1 cellular context compared by ENCODE assay signal in the genomic region with DNA sequence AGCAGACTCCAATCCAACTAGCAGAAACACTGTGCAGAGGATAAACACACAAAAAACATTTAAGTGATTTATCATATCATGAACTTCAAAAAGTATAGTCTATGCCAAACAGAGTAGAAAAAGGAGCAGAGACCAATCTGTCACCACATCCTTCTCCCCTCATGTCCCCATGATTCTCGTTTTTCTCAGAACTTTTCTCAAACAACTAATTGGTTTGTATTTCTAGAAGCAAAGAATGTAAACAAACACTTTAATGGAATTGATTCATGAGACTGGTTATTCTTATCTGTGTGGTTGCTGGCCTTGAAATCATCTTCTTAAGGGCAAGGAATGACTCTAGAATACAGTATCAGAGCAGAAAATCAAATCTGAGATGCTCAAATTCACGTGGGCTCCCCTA.
TF ChIP-seq lines count a peak whose summit lies in the region.

No MANE protein-coding gene starts in this region.

TF ChIP-seq in WTC11, 78 proteins besides CTCF, POLR2A, EP300 and RAD21:
- TF ChIP-seq, protein P1, sequence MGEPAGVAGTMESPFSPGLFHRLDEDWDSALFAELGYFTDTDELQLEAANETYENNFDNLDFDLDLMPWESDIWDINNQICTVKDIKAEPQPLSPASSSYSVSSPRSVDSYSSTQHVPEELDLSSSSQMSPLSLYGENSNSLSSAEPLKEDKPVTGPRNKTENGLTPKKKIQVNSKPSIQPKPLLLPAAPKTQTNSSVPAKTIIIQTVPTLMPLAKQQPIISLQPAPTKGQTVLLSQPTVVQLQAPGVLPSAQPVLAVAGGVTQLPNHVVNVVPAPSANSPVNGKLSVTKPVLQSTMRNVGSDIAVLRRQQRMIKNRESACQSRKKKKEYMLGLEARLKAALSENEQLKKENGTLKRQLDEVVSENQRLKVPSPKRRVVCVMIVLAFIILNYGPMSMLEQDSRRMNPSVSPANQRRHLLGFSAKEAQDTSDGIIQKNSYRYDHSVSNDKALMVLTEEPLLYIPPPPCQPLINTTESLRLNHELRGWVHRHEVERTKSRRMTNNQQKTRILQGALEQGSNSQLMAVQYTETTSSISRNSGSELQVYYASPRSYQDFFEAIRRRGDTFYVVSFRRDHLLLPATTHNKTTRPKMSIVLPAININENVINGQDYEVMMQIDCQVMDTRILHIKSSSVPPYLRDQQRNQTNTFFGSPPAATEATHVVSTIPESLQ (CRISPR knock-in tag; IDR thresholded peaks at IDR 0.05), result no peak
- TF ChIP-seq, protein P2, sequence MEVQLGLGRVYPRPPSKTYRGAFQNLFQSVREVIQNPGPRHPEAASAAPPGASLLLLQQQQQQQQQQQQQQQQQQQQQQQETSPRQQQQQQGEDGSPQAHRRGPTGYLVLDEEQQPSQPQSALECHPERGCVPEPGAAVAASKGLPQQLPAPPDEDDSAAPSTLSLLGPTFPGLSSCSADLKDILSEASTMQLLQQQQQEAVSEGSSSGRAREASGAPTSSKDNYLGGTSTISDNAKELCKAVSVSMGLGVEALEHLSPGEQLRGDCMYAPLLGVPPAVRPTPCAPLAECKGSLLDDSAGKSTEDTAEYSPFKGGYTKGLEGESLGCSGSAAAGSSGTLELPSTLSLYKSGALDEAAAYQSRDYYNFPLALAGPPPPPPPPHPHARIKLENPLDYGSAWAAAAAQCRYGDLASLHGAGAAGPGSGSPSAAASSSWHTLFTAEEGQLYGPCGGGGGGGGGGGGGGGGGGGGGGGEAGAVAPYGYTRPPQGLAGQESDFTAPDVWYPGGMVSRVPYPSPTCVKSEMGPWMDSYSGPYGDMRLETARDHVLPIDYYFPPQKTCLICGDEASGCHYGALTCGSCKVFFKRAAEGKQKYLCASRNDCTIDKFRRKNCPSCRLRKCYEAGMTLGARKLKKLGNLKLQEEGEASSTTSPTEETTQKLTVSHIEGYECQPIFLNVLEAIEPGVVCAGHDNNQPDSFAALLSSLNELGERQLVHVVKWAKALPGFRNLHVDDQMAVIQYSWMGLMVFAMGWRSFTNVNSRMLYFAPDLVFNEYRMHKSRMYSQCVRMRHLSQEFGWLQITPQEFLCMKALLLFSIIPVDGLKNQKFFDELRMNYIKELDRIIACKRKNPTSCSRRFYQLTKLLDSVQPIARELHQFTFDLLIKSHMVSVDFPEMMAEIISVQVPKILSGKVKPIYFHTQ (CRISPR knock-in tag; IDR thresholded peaks at IDR 0.05), result no peak
- TF ChIP-seq ZNF416 (CRISPR knock-in tag; IDR thresholded peaks at IDR 0.05) (no peak), NR1H2 (CRISPR knock-in tag; IDR thresholded peaks at IDR 0.05) (no peak), NR2C2 (CRISPR knock-in tag; IDR thresholded peaks at IDR 0.05) (no peak), KAT7 (CRISPR knock-in tag; IDR thresholded peaks at IDR 0.05; ENCODE audit: borderline replicate concordance) (no peak), ESRRA (CRISPR knock-in tag; IDR thresholded peaks at IDR 0.05; ENCODE audit: borderline replicate concordance) (no peak), SOX15 (CRISPR knock-in tag; IDR thresholded peaks at IDR 0.05) (no peak), TCF7 (CRISPR knock-in tag; IDR thresholded peaks at IDR 0.05; ENCODE audit: low read depth) (no peak), NR3C1 (CRISPR knock-in tag; conservative IDR thresholded peaks at IDR 0.05; ENCODE audit: low read depth) (no peak), ZNF423 (CRISPR knock-in tag; IDR thresholded peaks at IDR 0.05) (no peak), NFATC4 (CRISPR knock-in tag; IDR thresholded peaks at IDR 0.05) (no peak), JUN (CRISPR knock-in tag; IDR thresholded peaks at IDR 0.05) (no peak), EMX1 (CRISPR knock-in tag; IDR thresholded peaks at IDR 0.05) (no peak), MYBL2 (CRISPR knock-in tag; IDR thresholded peaks at IDR 0.05) (no peak)
- TF ChIP-seq, protein P3, sequence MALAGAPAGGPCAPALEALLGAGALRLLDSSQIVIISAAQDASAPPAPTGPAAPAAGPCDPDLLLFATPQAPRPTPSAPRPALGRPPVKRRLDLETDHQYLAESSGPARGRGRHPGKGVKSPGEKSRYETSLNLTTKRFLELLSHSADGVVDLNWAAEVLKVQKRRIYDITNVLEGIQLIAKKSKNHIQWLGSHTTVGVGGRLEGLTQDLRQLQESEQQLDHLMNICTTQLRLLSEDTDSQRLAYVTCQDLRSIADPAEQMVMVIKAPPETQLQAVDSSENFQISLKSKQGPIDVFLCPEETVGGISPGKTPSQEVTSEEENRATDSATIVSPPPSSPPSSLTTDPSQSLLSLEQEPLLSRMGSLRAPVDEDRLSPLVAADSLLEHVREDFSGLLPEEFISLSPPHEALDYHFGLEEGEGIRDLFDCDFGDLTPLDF (CRISPR knock-in tag; IDR thresholded peaks at IDR 0.05), result no peak
- TF ChIP-seq, protein P4, sequence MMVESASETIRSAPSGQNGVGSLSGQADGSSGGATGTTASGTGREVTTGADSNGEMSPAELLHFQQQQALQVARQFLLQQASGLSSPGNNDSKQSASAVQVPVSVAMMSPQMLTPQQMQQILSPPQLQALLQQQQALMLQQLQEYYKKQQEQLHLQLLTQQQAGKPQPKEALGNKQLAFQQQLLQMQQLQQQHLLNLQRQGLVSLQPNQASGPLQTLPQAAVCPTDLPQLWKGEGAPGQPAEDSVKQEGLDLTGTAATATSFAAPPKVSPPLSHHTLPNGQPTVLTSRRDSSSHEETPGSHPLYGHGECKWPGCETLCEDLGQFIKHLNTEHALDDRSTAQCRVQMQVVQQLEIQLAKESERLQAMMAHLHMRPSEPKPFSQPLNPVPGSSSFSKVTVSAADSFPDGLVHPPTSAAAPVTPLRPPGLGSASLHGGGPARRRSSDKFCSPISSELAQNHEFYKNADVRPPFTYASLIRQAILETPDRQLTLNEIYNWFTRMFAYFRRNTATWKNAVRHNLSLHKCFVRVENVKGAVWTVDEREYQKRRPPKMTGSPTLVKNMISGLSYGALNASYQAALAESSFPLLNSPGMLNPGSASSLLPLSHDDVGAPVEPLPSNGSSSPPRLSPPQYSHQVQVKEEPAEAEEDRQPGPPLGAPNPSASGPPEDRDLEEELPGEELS (CRISPR knock-in tag; IDR thresholded peaks at IDR 0.05), result no peak
- TF ChIP-seq, protein P5, sequence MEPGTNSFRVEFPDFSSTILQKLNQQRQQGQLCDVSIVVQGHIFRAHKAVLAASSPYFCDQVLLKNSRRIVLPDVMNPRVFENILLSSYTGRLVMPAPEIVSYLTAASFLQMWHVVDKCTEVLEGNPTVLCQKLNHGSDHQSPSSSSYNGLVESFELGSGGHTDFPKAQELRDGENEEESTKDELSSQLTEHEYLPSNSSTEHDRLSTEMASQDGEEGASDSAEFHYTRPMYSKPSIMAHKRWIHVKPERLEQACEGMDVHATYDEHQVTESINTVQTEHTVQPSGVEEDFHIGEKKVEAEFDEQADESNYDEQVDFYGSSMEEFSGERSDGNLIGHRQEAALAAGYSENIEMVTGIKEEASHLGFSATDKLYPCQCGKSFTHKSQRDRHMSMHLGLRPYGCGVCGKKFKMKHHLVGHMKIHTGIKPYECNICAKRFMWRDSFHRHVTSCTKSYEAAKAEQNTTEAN (CRISPR knock-in tag; IDR thresholded peaks at IDR 0.05), result no peak
- TF ChIP-seq, protein P6, sequence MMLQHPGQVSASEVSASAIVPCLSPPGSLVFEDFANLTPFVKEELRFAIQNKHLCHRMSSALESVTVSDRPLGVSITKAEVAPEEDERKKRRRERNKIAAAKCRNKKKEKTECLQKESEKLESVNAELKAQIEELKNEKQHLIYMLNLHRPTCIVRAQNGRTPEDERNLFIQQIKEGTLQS (CRISPR knock-in tag; conservative IDR thresholded peaks at IDR 0.05), result no peak
- TF ChIP-seq, protein P7, sequence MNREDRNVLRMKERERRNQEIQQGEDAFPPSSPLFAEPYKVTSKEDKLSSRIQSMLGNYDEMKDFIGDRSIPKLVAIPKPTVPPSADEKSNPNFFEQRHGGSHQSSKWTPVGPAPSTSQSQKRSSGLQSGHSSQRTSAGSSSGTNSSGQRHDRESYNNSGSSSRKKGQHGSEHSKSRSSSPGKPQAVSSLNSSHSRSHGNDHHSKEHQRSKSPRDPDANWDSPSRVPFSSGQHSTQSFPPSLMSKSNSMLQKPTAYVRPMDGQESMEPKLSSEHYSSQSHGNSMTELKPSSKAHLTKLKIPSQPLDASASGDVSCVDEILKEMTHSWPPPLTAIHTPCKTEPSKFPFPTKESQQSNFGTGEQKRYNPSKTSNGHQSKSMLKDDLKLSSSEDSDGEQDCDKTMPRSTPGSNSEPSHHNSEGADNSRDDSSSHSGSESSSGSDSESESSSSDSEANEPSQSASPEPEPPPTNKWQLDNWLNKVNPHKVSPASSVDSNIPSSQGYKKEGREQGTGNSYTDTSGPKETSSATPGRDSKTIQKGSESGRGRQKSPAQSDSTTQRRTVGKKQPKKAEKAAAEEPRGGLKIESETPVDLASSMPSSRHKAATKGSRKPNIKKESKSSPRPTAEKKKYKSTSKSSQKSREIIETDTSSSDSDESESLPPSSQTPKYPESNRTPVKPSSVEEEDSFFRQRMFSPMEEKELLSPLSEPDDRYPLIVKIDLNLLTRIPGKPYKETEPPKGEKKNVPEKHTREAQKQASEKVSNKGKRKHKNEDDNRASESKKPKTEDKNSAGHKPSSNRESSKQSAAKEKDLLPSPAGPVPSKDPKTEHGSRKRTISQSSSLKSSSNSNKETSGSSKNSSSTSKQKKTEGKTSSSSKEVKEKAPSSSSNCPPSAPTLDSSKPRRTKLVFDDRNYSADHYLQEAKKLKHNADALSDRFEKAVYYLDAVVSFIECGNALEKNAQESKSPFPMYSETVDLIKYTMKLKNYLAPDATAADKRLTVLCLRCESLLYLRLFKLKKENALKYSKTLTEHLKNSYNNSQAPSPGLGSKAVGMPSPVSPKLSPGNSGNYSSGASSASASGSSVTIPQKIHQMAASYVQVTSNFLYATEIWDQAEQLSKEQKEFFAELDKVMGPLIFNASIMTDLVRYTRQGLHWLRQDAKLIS (CRISPR knock-in tag; IDR thresholded peaks at IDR 0.05; ENCODE audit: borderline replicate concordance), result no peak
TF ChIP-seq in WTC11: peak in this region for 0.
